Comparison of ENCODE assay signal across 8 cellular contexts in the genomic region with DNA sequence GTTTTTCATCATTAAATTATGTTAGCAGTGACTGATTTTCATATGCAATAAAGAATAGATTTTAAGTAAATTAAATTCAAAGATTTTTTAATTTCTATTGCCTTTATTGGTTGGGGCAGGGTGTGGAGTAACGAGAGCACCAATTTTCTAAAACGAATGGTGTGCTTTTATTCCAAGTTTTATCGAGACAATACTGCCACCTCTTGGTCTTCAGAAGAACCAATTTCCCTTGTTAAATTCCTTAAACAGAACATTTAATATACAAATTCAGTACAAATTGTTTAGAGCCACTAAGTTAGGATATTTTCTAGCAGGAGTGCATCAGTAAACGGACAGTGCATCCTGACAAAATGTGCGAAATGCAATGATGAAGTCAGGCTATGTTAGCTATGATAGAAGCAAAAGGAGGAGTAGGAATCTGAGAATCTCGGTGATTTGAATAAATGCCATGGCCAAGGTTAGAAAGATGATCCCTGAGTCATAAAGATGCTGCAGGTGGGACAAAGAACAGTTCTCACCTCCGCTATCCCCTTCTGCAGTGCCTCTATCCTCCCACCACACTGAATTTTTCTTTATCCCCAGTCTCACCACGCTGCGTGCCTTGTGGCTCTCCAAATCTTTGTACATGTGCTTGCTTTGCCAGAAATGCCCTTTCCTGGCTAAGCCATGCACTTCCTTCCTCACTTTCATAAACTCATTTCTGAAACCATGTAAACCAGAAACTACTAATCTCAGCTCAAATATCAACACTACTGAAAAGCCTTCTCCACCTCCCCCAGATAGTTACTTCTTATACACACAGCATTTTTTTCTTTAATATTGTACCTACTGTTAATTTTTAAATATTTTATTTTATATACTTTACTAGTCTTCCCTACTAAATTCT. TPM values are rescaled to one million over a fixed set of nuclear protein-coding genes. Genes with fewer than 3 reads are reported as not detected.
A peak's percentile ranks its signal among the peaks of the same experiment; 100 is the strongest.
DNase-seq lines count a peak whose midpoint lies in the region; ATAC-seq, FAIRE-seq and TF ChIP-seq lines count a peak whose summit lies in the region.

No MANE protein-coding gene starts in this region.

- H3K9me3 ChIP-seq in gastrocnemius medialis = no peaks in the 10 kb centered on the region

- DNase-seq in D721Med (ENCODE audit: insufficient read length, low spot score) = no peak
- peak; percentile 8 for DNase-seq in HT1080 (ENCODE audit: low read depth)
- peak; percentile 67 for DNase-seq in SK-MEL-5 (ENCODE audit: low read depth, low spot score)
- no peak for DNase-seq in foreskin keratinocyte
- DNase-seq in gastrocnemius medialis = no peak
- DNase-seq in H54 (ENCODE audit: insufficient read length, low spot score) = no peak

- no peak overlapping the region for H3K4me3 ChIP-seq in gastrocnemius medialis

- TF ChIP-seq CTCF in D721Med (IDR thresholded peaks at IDR 0.05; ENCODE audit: insufficient read depth, missing control alignments) = peak; percentile 63
- peak; percentile 72 for TF ChIP-seq CTCF in foreskin keratinocyte (conservative IDR thresholded peaks at IDR 0.05)
- TF ChIP-seq CTCF in gastrocnemius medialis (IDR thresholded peaks at IDR 0.05 in 4 of 5, conservative IDR thresholded peaks at IDR 0.05 in 1 of 5) = peak; percentile 25 to 53 (median 41)

- intact Hi-C loops in gastrocnemius medialis (cut with DNase I; ENCODE audit: low total_unique reads) = loop anchor here (1.0 to 5.0 kb wide), 2 partner anchors 262 to 321 kb away; no protein-coding TSS in a partner anchor

- in situ Hi-C loops in SK-MEL-5 (cut with HindIII; ENCODE audit: low pct_unique_long_range_greater_than_20kb, low sequenced_read_pairs) (no loop called here), gastrocnemius medialis (cut with MboI; ENCODE audit: low sequenced_read_pairs in 4 of 4) (loop anchor here in 3 of 4 donors (10.0 to 25.0 kb wide), 2 partner anchors 267 to 270 kb away; no protein-coding TSS in a partner anchor)

- H3K4me1 ChIP-seq in foreskin keratinocyte (no peaks in the 10 kb centered on the region), gastrocnemius medialis (no peaks in the 10 kb centered on the region)

- H3K27ac ChIP-seq in foreskin keratinocyte (no peak overlapping the region), gastrocnemius medialis (no peak overlapping the region)

- TF ChIP-seq POLR2A in gastrocnemius medialis (IDR thresholded peaks at IDR 0.05) (no peak), H54 (IDR thresholded peaks at IDR 0.05; ENCODE audit: low read depth, low read length) (no peak)

- FAIRE-seq in D721Med (lab: Jason Lieb, UNC) = no peak
- no peak for FAIRE-seq in H54 (lab: Jason Lieb, UNC)

- peaks cover 0 to 18% of the 10 kb centered on the region in 2 donors for H3K36me3 ChIP-seq in gastrocnemius medialis

- no peak for ATAC-seq in foreskin keratinocyte
- ATAC-seq in gastrocnemius medialis = peak in 1 of 2 donors; percentile 46
- ATAC-seq in HG02623 (IDR thresholded peaks at IDR 0.05; ENCODE audit: unreplicated experiment) = no peak
- ATAC-seq in HG02970 (IDR thresholded peaks at IDR 0.05; ENCODE audit: low FRiP score, unreplicated experiment) = no peak

- no peaks in the 10 kb centered on the region for H3K27me3 ChIP-seq in foreskin keratinocyte
- no peaks in the 10 kb centered on the region for H3K27me3 ChIP-seq in gastrocnemius medialis

RNA-seq across cellular contexts. Expression of a gene that starts 31.9 kb away (rescaled TPM):
- 1.1 and 1.2 TPM in 2 replicates for total RNA-seq in HT1080 (2014; rRNA removed; shearing (Covaris generic))
- 0.42 and 0.62 TPM in 2 replicates for polyA plus RNA-seq in HT1080 (2015; cell fraction: cytosol; rRNA removed)
- polyA plus RNA-seq in HT1080 (2015; cell fraction: nucleus; rRNA removed) = 2.2 and 2.8 TPM in 2 replicates
- 0.69 and 0.90 TPM in 2 replicates for total RNA-seq in SK-MEL-5 (2014; rRNA removed; shearing (Covaris generic))
- 0.10 and 0.22 TPM in 2 replicates for polyA plus RNA-seq in SK-MEL-5 (2015; cell fraction: cytosol; rRNA removed)
- 1.6 and 6.8 TPM in 2 replicates for polyA plus RNA-seq in SK-MEL-5 (2015; cell fraction: nucleus; rRNA removed)
- 0.63 and 1.3 TPM in 2 replicates for total RNA-seq in foreskin keratinocyte
- polyA plus RNA-seq in foreskin keratinocyte = 0.69 and 0.86 TPM in 2 replicates
- total RNA-seq in gastrocnemius medialis = 1 to 10 TPM in 3 of 4 donors, under 1 TPM in 1; 0.61 to 1.9 (median 1.0) TPM

Comparison
In these comparisons a context has a peak if more than half of its experiments do, and no peak if none do; other contexts are left out.
1. DNase-seq: peak in HT1080 (single experiment) and SK-MEL-5 (single experiment); none in D721Med (single experiment), foreskin keratinocyte (0 of 2), gastrocnemius medialis (0 of 2) and H54 (single experiment).
2. Peak in every context shown above with its lines, with median percentiles within 50 percentile points of each other: CTCF ChIP-seq.